Comparison of ENCODE assay signal across 1 cellular context in the genomic region with DNA sequence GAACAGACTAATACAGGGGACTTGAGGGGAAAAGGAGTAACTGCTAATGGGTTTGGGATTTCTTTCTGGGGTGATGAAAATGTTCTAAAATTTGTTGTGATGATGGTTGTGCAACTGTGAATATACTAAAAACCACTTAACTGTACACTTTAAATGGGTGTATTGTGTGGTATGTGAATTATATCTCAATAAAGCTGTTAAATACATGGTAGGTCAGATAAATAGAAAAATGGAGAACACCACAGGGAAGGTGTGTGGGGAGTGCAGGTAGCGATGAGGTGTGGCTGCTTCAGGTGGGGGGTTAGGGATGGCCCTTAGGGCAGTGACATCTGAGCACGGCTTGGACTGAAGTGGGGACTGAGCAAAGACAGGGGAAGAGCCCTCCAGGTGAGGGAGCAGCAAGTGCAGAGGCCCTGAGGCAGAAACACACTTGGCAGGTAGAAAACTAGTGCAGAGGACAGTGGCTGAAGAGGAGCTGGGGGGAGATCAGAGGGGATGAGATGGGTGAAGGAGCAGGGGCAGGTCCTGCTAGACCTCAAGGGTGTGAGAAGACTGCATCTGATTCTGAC.
TF ChIP-seq lines count a peak whose summit lies in the region.

No MANE protein-coding gene starts in this region.

TF ChIP-seq in IMR-90, 13 proteins besides CTCF, POLR2A, EP300 and RAD21:
- no peak for TF ChIP-seq CEBPB (IDR thresholded peaks at IDR 0.05; ENCODE audit: low read depth, low read length)
- no peak for TF ChIP-seq RFX5 (IDR thresholded peaks at IDR 0.05; ENCODE audit: low read depth, low read length)
- TF ChIP-seq RCOR1 (IDR thresholded peaks at IDR 0.05; ENCODE audit: insufficient replicate concordance, low read length) = no peak
- TF ChIP-seq MAFK (IDR thresholded peaks at IDR 0.05; ENCODE audit: low read depth, low read length) = no peak
- no peak for TF ChIP-seq MXI1 (IDR thresholded peaks at IDR 0.05; ENCODE audit: borderline replicate concordance, low read depth, low read length)
- TF ChIP-seq MAZ (IDR thresholded peaks at IDR 0.05; ENCODE audit: borderline replicate concordance, low read depth, low read length) = no peak
- TF ChIP-seq CHD1 (IDR thresholded peaks at IDR 0.05; ENCODE audit: low read depth, low read length) = no peak
- no peak for TF ChIP-seq BHLHE40 (IDR thresholded peaks at IDR 0.05; ENCODE audit: low read depth, low read length)
- TF ChIP-seq ELK1 (IDR thresholded peaks at IDR 0.05; ENCODE audit: borderline replicate concordance, low read depth, low read length) = no peak
- TF ChIP-seq NFE2L2 (IDR thresholded peaks at IDR 0.05; ENCODE audit: low read depth, low read length) = no peak
- no peak for TF ChIP-seq SMC3 (IDR thresholded peaks at IDR 0.05; ENCODE audit: low read depth, low read length)
- TF ChIP-seq, protein P1, sequence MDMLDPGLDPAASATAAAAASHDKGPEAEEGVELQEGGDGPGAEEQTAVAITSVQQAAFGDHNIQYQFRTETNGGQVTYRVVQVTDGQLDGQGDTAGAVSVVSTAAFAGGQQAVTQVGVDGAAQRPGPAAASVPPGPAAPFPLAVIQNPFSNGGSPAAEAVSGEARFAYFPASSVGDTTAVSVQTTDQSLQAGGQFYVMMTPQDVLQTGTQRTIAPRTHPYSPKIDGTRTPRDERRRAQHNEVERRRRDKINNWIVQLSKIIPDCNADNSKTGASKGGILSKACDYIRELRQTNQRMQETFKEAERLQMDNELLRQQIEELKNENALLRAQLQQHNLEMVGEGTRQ (IDR thresholded peaks at IDR 0.05; ENCODE audit: low read depth, low read length) = no peak
- TF ChIP-seq FOS (IDR thresholded peaks at IDR 0.05; ENCODE audit: low read depth, low read length) = no peak
